In genomic region chr12:6723607-6724408, GRCh38 we compare ENCODE assay signal across 8 cellular contexts. TPM values are rescaled to one million over a fixed set of nuclear protein-coding genes. Genes with fewer than 3 reads are reported as not detected.
DNase-seq lines count a peak whose midpoint lies in the region; ATAC-seq and TF ChIP-seq lines count a peak whose summit lies in the region.

Gene COPS7A, plus strand, starts transcription at chr12:6724046. Its CDS starts 611 bp downstream, at chr12:6724657.

- H2AFZ ChIP-seq in H9 (ENCODE audit: low read length): peak within 1 kb of the TSS; percentile 91

- H3K56ac ChIP-seq in H9 (ENCODE audit: insufficient read length, low read depth, low read length): no peak within 1 kb of the TSS

- H3K79me2 ChIP-seq in H9 (ENCODE audit: insufficient read depth, low read length): no peaks in the 10 kb centered on the region

- H3K27ac Mint-ChIP-seq in H9: peak within 1 kb of the TSS; percentile 94 to 98 (median 97)
- H3K27ac Mint-ChIP-seq in natural killer cell treated with Interleukin-12 subunit alpha and Interleukin-12 subunit beta and Interleukin-15 and Interleukin-18, amount 100 ng/mL, for 72 hours: peak within 1 kb of the TSS; percentile 86 to 92

- H2BK12ac ChIP-seq in H9 (ENCODE audit: insufficient read length, low read depth, low read length): no peak within 1 kb of the TSS

- no peak for TF ChIP-seq CTCF in H9 (conservative IDR thresholded peaks at IDR 0.05)
- TF ChIP-seq CTCF in fibroblast of pulmonary artery (IDR thresholded peaks at IDR 0.05; ENCODE audit: low read length, missing control alignments): no peak

- no peak within 1 kb of the TSS for H2BK20ac ChIP-seq in H9 (ENCODE audit: low read depth, low read length, poor library complexity, severe bottlenecking)

- H3K27me3 Mint-ChIP-seq in H9 (ENCODE audit: low read depth): peaks cover 6% of the 10 kb centered on the region
- no peaks in the 10 kb centered on the region for H3K27me3 Mint-ChIP-seq in natural killer cell treated with Interleukin-12 subunit alpha and Interleukin-12 subunit beta and Interleukin-15 and Interleukin-18, amount 100 ng/mL, for 72 hours

- H3K23me2 ChIP-seq in H9 (ENCODE audit: insufficient read length, low read depth, low read length, poor library complexity, severe bottlenecking): peaks cover 9% of the 10 kb centered on the region

- H3K36me3 Mint-ChIP-seq in H9 (ENCODE audit: insufficient read depth in 1 of 3, low read depth in 3 of 3): peaks cover 2 to 24% (median 11%) of the 10 kb centered on the region in 3 experiments; a peak in 6 of 7 replicates
- peaks cover 10% of the 10 kb centered on the region for H3K36me3 Mint-ChIP-seq in natural killer cell treated with Interleukin-12 subunit alpha and Interleukin-12 subunit beta and Interleukin-15 and Interleukin-18, amount 100 ng/mL, for 72 hours

- H3K14ac ChIP-seq in H9 (ENCODE audit: insufficient read depth, low read length): peak within 1 kb of the TSS; percentile 85

- H3K4ac ChIP-seq in H9 (ENCODE audit: low read depth, low read length): no peak within 1 kb of the TSS; the same call in 1 of the 2 replicates

- peak within 1 kb of the TSS; percentile 97 for H3K4me2 ChIP-seq in H9 (ENCODE audit: insufficient read depth, insufficient read length, low read length)

- peak within 1 kb of the TSS; percentile 87 for H3K9ac ChIP-seq in H9 (ENCODE audit: extremely low read depth, insufficient read length, low read length)

- peak within 1 kb of the TSS; percentile 25 for H4K8ac ChIP-seq in H9 (replicated peaks; ENCODE audit: insufficient read length, low read depth, low read length)

- H3K23ac ChIP-seq in H9 (ENCODE audit: insufficient read length, low read depth, low read length): no peak within 1 kb of the TSS

- H3K4me1 Mint-ChIP-seq in H9: peaks cover 8 to 19% of the 10 kb centered on the region in 2 experiments
- H3K4me1 Mint-ChIP-seq in natural killer cell treated with Interleukin-12 subunit alpha and Interleukin-12 subunit beta and Interleukin-15 and Interleukin-18, amount 100 ng/mL, for 72 hours (ENCODE audit: low read depth in 2 of 2): peaks cover 22 to 24% of the 10 kb centered on the region in 2 donors

- no peak within 1 kb of the TSS for H2BK5ac ChIP-seq in H9 (ENCODE audit: insufficient read length, low read length)

- ATAC-seq in natural killer cell treated with Interleukin-12 subunit alpha and Interleukin-12 subunit beta and Interleukin-15 and Interleukin-18, amount 100 ng/mL, for 72 hours: peak; percentile 98
- ATAC-seq in stimulated activated naive CD8-positive, alpha-beta T cell treated with anti-CD3 and anti-CD28 coated beads, Interleukin-15, Interleukin-2, amounts not matched to agents 100 U/mL and 50 U/mL, for 24 hours: peak; percentile 99

- H4K91ac ChIP-seq in H9 (ENCODE audit: insufficient read length, low read depth, low read length): no peak within 1 kb of the TSS

- H3K27me3 ChIP-seq in H9 (ENCODE audit: insufficient read depth, low read length) (no peaks in the 10 kb centered on the region), MG63 (no peaks in the 10 kb centered on the region)

- H3T11ph ChIP-seq in H9 (ENCODE audit: low read length): no peak within 1 kb of the TSS

- peak within 1 kb of the TSS; percentile 74 for H3K18ac ChIP-seq in H9 (ENCODE audit: insufficient read length, low read depth, low read length)

- H2AK5ac ChIP-seq in H9 (ENCODE audit: insufficient read length, low read length): no peak within 1 kb of the TSS

- H3K36me3 ChIP-seq in MG63: peaks cover 13% of the 10 kb centered on the region

- peak within 1 kb of the TSS; percentile 67 for H3K4me3 ChIP-seq in MG63
- peak within 1 kb of the TSS; percentile 77 for H3K4me3 ChIP-seq in fibroblast of pulmonary artery (replicated peaks; ENCODE audit: low read depth, low read length)

- DNase-seq in ELR (ENCODE audit: low read depth): peak; percentile 99
- peak; percentile 100 for DNase-seq in H9
- DNase-seq in MG63: peak; percentile 99
- DNase-seq in SHP77 treated with DMSO at 0.1 percent for 48 hours (lab: John Stamatoyannopoulos, UW): peak; percentile 87
- peak; percentile 98 for DNase-seq in activated effector memory CD4-positive, alpha-beta T cell treated with anti-CD3 and anti-CD28 coated beads, Interleukin-2, amount 50 U/mL, for 16 hours
- DNase-seq in fibroblast of pulmonary artery (ENCODE audit: low read depth): peak; percentile 99
- DNase-seq in natural killer cell treated with Interleukin-12 subunit alpha and Interleukin-12 subunit beta and Interleukin-15 and Interleukin-18, amount 100 ng/mL, for 72 hours (ENCODE audit: low spot score): peak; percentile 99
- peak; percentile 98 for DNase-seq in stimulated activated naive CD8-positive, alpha-beta T cell treated with anti-CD3 and anti-CD28 coated beads, Interleukin-15, Interleukin-2, amounts not matched to agents 100 U/mL and 50 U/mL, for 24 hours

- no CpG with 5 or more reads among the region's 49 CpGs for WGBS in H9 (ENCODE audit: extremely low coverage, insufficient read length, low lambda C conversion rate)

- no peaks in the 10 kb centered on the region for H3K9me3 Mint-ChIP-seq in H9
- H3K9me3 Mint-ChIP-seq in natural killer cell treated with Interleukin-12 subunit alpha and Interleukin-12 subunit beta and Interleukin-15 and Interleukin-18, amount 100 ng/mL, for 72 hours: no peaks in the 10 kb centered on the region

- no peaks in the 10 kb centered on the region for H4K20me1 ChIP-seq in H9 (ENCODE audit: control insufficient read depth, insufficient read depth, insufficient read length)

- no peak within 1 kb of the TSS for H2BK15ac ChIP-seq in H9 (ENCODE audit: low read depth, low read length)

- H3K4me3 Mint-ChIP-seq in H9: peak within 1 kb of the TSS; percentile 73 to 87
- H3K4me3 Mint-ChIP-seq in natural killer cell treated with Interleukin-12 subunit alpha and Interleukin-12 subunit beta and Interleukin-15 and Interleukin-18, amount 100 ng/mL, for 72 hours: peak within 1 kb of the TSS; percentile 95

- no peak within 1 kb of the TSS for H2BK120ac ChIP-seq in H9 (ENCODE audit: low read depth, low read length, poor library complexity, severe bottlenecking)

- peak within 1 kb of the TSS; percentile 79 for H4K5ac ChIP-seq in H9 (ENCODE audit: insufficient read length, low read depth, low read length)

- peak within 1 kb of the TSS; percentile 78 for H3K27ac ChIP-seq in H9 (ENCODE audit: insufficient read length, low read depth, low read length)

- H3K79me1 ChIP-seq in H9 (ENCODE audit: insufficient read depth, low read depth, low read length, poor library complexity, severe bottlenecking): no peaks in the 10 kb centered on the region

- H3K9me3 ChIP-seq in H9 (ENCODE audit: control insufficient read depth, low read depth, low read length) (no peaks in the 10 kb centered on the region), MG63 (no peaks in the 10 kb centered on the region)

- H3K4me1 ChIP-seq in H9 (ENCODE audit: insufficient read depth, low read length): no peaks in the 10 kb centered on the region; the same call in 1 of the 2 replicates

RNA-seq across cellular contexts. Expression of gene COPS7A, which starts in this region (rescaled TPM):
- 34.2 and 35.9 TPM in 2 replicates for total RNA-seq in H9 (2021)
- 91.3 and 125 TPM in 2 replicates for total RNA-seq in MG63 (2014; rRNA removed; shearing (Covaris generic); ENCODE audit: low replicate concordance)
- total RNA-seq in natural killer cell treated with Interleukin-12 subunit alpha and Interleukin-12 subunit beta and Interleukin-15 and Interleukin-18, amount 100 ng/mL, for 72 hours: 10 to 100 TPM; 49.6 to 60.6 TPM

Comparison
In these comparisons a context has a peak if more than half of its experiments do, and no peak if none do; other contexts are left out.
1. Peak in every context shown above with its lines: DNase-seq, ATAC-seq, H3K4me3 ChIP-seq and H3K27ac ChIP-seq.